In the genomic region with DNA sequence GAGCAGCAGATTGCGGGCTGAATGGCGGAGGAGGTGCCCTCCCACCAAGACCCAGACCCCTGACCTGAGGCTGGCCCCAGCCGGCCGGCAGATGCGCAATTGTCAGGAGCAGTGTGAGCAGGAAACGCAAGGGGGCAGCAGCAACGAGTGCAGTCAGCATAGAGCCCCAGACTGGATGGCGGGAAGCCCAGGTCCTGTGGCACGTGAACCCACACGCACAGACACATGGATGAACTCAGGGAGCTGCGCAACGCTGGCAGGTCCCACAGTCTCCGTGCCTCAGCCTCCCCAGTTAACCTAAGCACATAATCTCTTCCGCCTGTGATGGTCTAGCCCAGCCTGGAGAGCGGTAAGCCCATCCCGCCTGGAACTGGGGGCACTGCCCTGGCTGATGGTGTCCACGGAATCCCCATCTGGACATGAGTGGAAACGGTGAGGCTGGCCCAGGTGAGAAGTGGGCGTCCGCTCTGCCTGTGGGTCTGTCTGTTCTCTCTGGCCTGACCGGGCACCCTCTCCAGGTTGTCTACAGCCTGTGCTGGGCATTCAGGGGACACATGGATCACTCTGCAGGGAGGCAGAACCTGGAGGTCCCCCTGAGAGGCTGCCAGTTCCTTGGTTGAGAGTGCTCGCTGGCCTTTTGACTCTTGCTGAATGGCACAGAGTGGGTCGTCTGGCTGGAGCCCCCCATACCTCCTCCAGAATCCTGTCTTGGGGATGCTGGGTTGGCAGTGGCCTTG, we compare ENCODE assay signal across 8 cellular contexts. TPM values are rescaled to one million over a fixed set of nuclear protein-coding genes. Genes with fewer than 3 reads are reported as not detected.
DNase-seq lines count a peak whose midpoint lies in the region; ATAC-seq and TF ChIP-seq lines count a peak whose summit lies in the region.

No MANE protein-coding gene starts in this region.

- no peaks in the 10 kb centered on the region for H3K79me2 ChIP-seq in PC-3 (ENCODE audit: low read length)

- no peaks in the 10 kb centered on the region for H3K9me2 ChIP-seq in PC-3 (replicated peaks; ENCODE audit: low read length)

- H3K9me3 ChIP-seq in PC-3 (ENCODE audit: low read length): no peaks in the 10 kb centered on the region

- BruUV-seq in PC-3 (replicated peaks; lab: Mats Ljungman, UMichigan): no TSS peak

- ATAC-seq in PC-3 (peak; percentile 79), HG02759 (IDR thresholded peaks at IDR 0.05; ENCODE audit: unreplicated experiment) (no peak)

- intact Hi-C loops in PC-3 (cut with micrococcal nuclease): no loop called here
- intact Hi-C loops in posterior vena cava (cut with DNase I): no loop called here

- no peak overlapping the region for H3K4me2 ChIP-seq in PC-3 (ENCODE audit: low read length)

- no peaks in the 10 kb centered on the region for H4K20me1 ChIP-seq in PC-3 (ENCODE audit: low read length)

- H3F3A ChIP-seq in PC-3 (ENCODE audit: low read length, unreplicated experiment): no peaks in the 10 kb centered on the region

- no peaks in the 10 kb centered on the region for H3K4me1 ChIP-seq in PC-3 (ENCODE audit: insufficient read depth, low read length)

- CTCF ChIA-PET in PC-3 (lab: Charles Lee): interaction anchor here (1.2 kb wide), 1 partner anchor 10 kb away, joined by 4 read pairs; the partner anchor contains the start of gene NUDT8

- no peak overlapping the region for H3K27ac ChIP-seq in PC-3 (ENCODE audit: low read length)

- TF ChIP-seq CTCF in AG10803 (conservative IDR thresholded peaks at IDR 0.05; ENCODE audit: low read length) (peak; percentile 64), GM13977 (IDR thresholded peaks at IDR 0.05; ENCODE audit: extremely low read depth, insufficient read depth, missing control alignments) (peak; percentile 63), PC-3 (conservative IDR thresholded peaks at IDR 0.05; ENCODE audit: low read depth, low read length) (peak; percentile 79)

- no peaks in the 10 kb centered on the region for H3K36me3 ChIP-seq in PC-3 (ENCODE audit: low read depth, low read length)

- H3K27me3 ChIP-seq in PC-3 (ENCODE audit: low read length): no peaks in the 10 kb centered on the region

- POLR2A ChIA-PET in PC-3 (lab: Charles Lee; ENCODE audit: unreplicated experiment): no interaction called here

- in situ Hi-C loops in GM13977 (cut with MboI; ENCODE audit: low pct_unique_long_range_greater_than_20kb, low sequenced_read_pairs, unreplicated experiment): no loop called here

- H3K4me3 ChIP-seq in AG10803 (ENCODE audit: low read length) (no peak overlapping the region), PC-3 (ENCODE audit: low read length) (no peak overlapping the region)

- no peak overlapping the region for H3K9ac ChIP-seq in PC-3 (ENCODE audit: low read length)

- DNase-seq in AG10803 (ENCODE audit: low read depth) (peak; percentile 60), GM13977 (ENCODE audit: low spot score) (no peak), PC-3 (peak; percentile 57), germinal center (ENCODE audit: low spot score) (peak; percentile 70), posterior vena cava (ENCODE audit: low spot score) (peak; percentile 88), MV-4-11 (lab: John Stamatoyannopoulos, UW) (no peak)
- peak; percentile 67 for DNase-seq in activated naive CD4-positive, alpha-beta T cell treated with Interleukin-2 at 50 U/mL for 16 hours

- no peak overlapping the region for H2AFZ ChIP-seq in PC-3 (ENCODE audit: low read length)

RNA-seq across cellular contexts. Expression of gene TBX10, which starts 0.6 kb away (rescaled TPM):
- total RNA-seq in PC-3 (2014; rRNA removed) (not detected in 2 replicates), posterior vena cava (not detected)

RNA-seq across cellular contexts. Expression of gene ACY3, which starts 10.3 kb away (rescaled TPM):
- total RNA-seq in PC-3 (2014; rRNA removed): not detected in 2 replicates
- total RNA-seq in posterior vena cava: not detected

RNA-seq across cellular contexts. Expression of gene NUDT8, which starts 10.5 kb away (rescaled TPM):
- total RNA-seq in PC-3 (2014; rRNA removed) (36.3 and 50.6 TPM in 2 replicates), posterior vena cava (1 to 10 TPM; 4.6 to 5.7 TPM)

RNA-seq across cellular contexts. Expression of gene NDUFV1, which starts 33.5 kb away (rescaled TPM):
- total RNA-seq in PC-3 (2014; rRNA removed): 499 and 686 TPM in 2 replicates
- 100 to 1,000 TPM; 112 to 116 TPM for total RNA-seq in posterior vena cava

RNA-seq across cellular contexts. Expression of gene ALDH3B2, which starts 34.2 kb away (rescaled TPM):
- total RNA-seq in PC-3 (2014; rRNA removed): 0.40 TPM in 1 of 2 replicates, not detected in the other
- not detected for total RNA-seq in posterior vena cava

Comparison
In these comparisons a context has a peak if more than half of its experiments do, and no peak if none do; other contexts are left out.
1. DNase-seq: peak in AG10803 (single experiment), PC-3 (single experiment), activated naive CD4-positive, alpha-beta T cell treated with Interleukin-2 at 50 U/mL for 16 hours (single experiment), germinal center (single experiment) and posterior vena cava (single experiment); none in GM13977 (single experiment) and MV-4-11 (single experiment).
2. Peak in every context shown above with its lines, with median percentiles within 50 percentile points of each other: CTCF ChIP-seq.